In the genomic region with DNA sequence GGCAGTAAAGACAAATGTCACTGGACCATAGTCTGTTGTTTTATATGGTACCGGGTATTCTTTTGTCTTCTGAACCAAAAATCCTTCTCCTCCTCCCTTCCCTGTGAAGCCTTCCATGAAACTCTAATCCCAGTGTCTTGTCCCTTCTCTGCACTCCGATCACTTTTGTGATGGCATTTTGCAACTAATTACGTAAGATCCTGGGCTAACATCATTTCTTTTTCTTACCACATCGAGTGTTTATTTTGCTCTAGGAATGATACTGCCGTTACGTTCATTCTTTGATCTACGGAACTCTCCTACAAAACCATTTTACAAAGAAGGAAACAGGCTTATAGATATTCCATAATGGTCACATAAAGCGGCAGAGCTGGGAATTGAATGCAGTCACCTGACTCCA, we compare ENCODE assay signal across 23 cellular contexts. TPM values are rescaled to one million over a fixed set of nuclear protein-coding genes. Genes with fewer than 3 reads are reported as not detected.
DNase-seq lines count a peak whose midpoint lies in the region; ATAC-seq, FAIRE-seq and TF ChIP-seq lines count a peak whose summit lies in the region.
"Had no signal": no experiment of that assay in that cellular context is flagged by ENCODE, and none has a peak within 500 bp of the region (broad histone marks: within the 10 kb centered on the region; RNA-seq: fewer than 3 reads in every experiment).

No MANE protein-coding gene starts in this region.

- no peaks in the 10 kb centered on the region for H3K27me3 Mint-ChIP-seq in MCF 10A (ENCODE audit: insufficient read depth, unreplicated experiment)
- H3K27me3 Mint-ChIP-seq in effector memory CD8-positive, alpha-beta T cell, result no peaks in the 10 kb centered on the region

- H3K27ac ChIP-seq in breast epithelium, result no peak overlapping the region
- H3K27ac ChIP-seq in angular gyrus (ENCODE audit: low read depth, low read length), result peak overlapping the region; percentile 51
- H3K27ac ChIP-seq in HepG2 (ENCODE audit: extremely low read length, insufficient read depth, low read length), result no peak overlapping the region
- H3K27ac ChIP-seq: PC-9, RWPE1 had no signal

- H3K36me3 ChIP-seq in breast epithelium (no peaks in the 10 kb centered on the region), HepG2 (replicated peaks in 1 of 2; ENCODE audit: control insufficient read depth in 1 of 2, insufficient read depth in 2 of 2, low read length in 2 of 2) (no peaks in the 10 kb centered on the region)

- no peak overlapping the region for H3K9ac ChIP-seq in HepG2 (ENCODE audit: insufficient read depth, low read depth, low read length)

- intact Hi-C loops in MCF 10A (cut with micrococcal nuclease), result no loop called here
- intact Hi-C loops in breast epithelium (cut with DNase I; ENCODE audit: low total_unique reads), result no loop called here
- intact Hi-C loops in HepG2 (cut with micrococcal nuclease; ENCODE audit: unreplicated experiment), result no loop called here

- in situ Hi-C loops in HepG2 (cut with HindIII; ENCODE audit: extremely low pct_ligation_motif_present, low pct_unique_long_range_greater_than_20kb), result no loop called here

- TF ChIP-seq POLR2A in breast epithelium (IDR thresholded peaks at IDR 0.05), result no peak
- no peak for TF ChIP-seq POLR2A in HepG2 (IDR thresholded peaks at IDR 0.05; ENCODE audit: insufficient read depth in 1 of 2, low read depth in 2 of 2, low read length in 2 of 2)

- H3K27ac Mint-ChIP-seq in MCF 10A (ENCODE audit: low read depth, unreplicated experiment), result no peak overlapping the region
- H3K27ac Mint-ChIP-seq in effector memory CD8-positive, alpha-beta T cell, result no peak overlapping the region
- H3K27ac Mint-ChIP-seq: HFFc6, IgD-negative memory B cell had no signal

- H3K9me3 ChIP-seq in breast epithelium (no peaks in the 10 kb centered on the region), HepG2 (ENCODE audit: low read length) (no peaks in the 10 kb centered on the region)

- no peak overlapping the region for H3K4me2 ChIP-seq in HepG2 (ENCODE audit: low read depth, low read length)
- H3K4me2 ChIP-seq: PC-9 had no signal

- H3K4me3 ChIP-seq in breast epithelium (no peak overlapping the region), HepG2 (replicated peaks in 1 of 3; ENCODE audit: insufficient read depth in 1 of 3, low read depth in 2 of 3, low read length in 3 of 3) (no peak overlapping the region)
- H3K4me3 ChIP-seq: PC-9 had no signal

- no peaks in the 10 kb centered on the region for H4K20me1 ChIP-seq in HepG2 (ENCODE audit: insufficient read depth, low read length)

- no peaks in the 10 kb centered on the region for H3K27me3 ChIP-seq in breast epithelium
- no peaks in the 10 kb centered on the region for H3K27me3 ChIP-seq in HepG2 (ENCODE audit: control insufficient read depth in 1 of 2, insufficient read depth in 2 of 2, low read length in 2 of 2)

- no peak for TF ChIP-seq RAD21 in HepG2 (CRISPR knock-in tag; IDR thresholded peaks at IDR 0.05)

- no peaks in the 10 kb centered on the region for H3K9me3 Mint-ChIP-seq in MCF 10A (ENCODE audit: unreplicated experiment)
- H3K9me3 Mint-ChIP-seq in effector memory CD8-positive, alpha-beta T cell, result no peaks in the 10 kb centered on the region
- H3K9me3 Mint-ChIP-seq: HFFc6, IgD-negative memory B cell had no signal

- no peak for FAIRE-seq in HepG2 (lab: Jason Lieb, UNC)
- FAIRE-seq: G401.6 had no signal

- 34% methylated on average over 8 of the region's 8 CpGs for WGBS in HepG2 (ENCODE audit: low lambda C conversion rate)

- no peaks in the 10 kb centered on the region for H3K79me2 ChIP-seq in HepG2 (ENCODE audit: insufficient read depth, low read length)

- DNase-seq in MCF 10A (ENCODE audit: unreplicated experiment) (peak; percentile 24), breast epithelium (ENCODE audit: low spot score in 2 of 2) (no peak), HepG2 (ENCODE audit: low spot score) (peak; percentile 15), anterior cingulate cortex (lab: John Stamatoyannopoulos, UW) (no peak)
- no peak for DNase-seq in effector memory CD8-positive, alpha-beta T cell
- DNase-seq in activated naive CD4-positive, alpha-beta T cell (lab: John Stamatoyannopoulos, UW), result no peak
- DNase-seq: 8988T, DND-41, H7, HFFc6, Kasumi-1, MM.1S, NCI-H1417 treated with DMSO at 0.1 percent for 48 hours, NCI-H187 treated with DMSO at 0.1 percent for 48 hours, NCI-H2227 treated with DMSO at 0.1 percent for 48 hours, NCI-H524 treated with DMSO at 0.1 percent for 48 hours, PC-9 had no signal

- no peak overlapping the region for H2AFZ ChIP-seq in HepG2 (ENCODE audit: low read length)
- H2AFZ ChIP-seq: PC-9 had no signal

- TF ChIP-seq CTCF in MCF 10A (IDR thresholded peaks at IDR 0.05; ENCODE audit: unreplicated experiment) (no peak), breast epithelium (IDR thresholded peaks at IDR 0.05) (no peak), HepG2 (CRISPR knock-in tag; IDR thresholded peaks at IDR 0.05) (no peak)

- BruUV-seq in MCF 10A (replicated peaks; lab: Mats Ljungman, UMichigan) (no TSS peak), HepG2 (replicated peaks; lab: Mats Ljungman, UMichigan) (no TSS peak)

- TF ChIP-seq EP300 in HepG2 (IDR thresholded peaks at IDR 0.05; ENCODE audit: low read depth in 2 of 2, low read length in 2 of 2) (no peak), HepG2 (CRISPR knock-in tag; IDR thresholded peaks at IDR 0.05; ENCODE audit: borderline replicate concordance) (no peak)

- POLR2A ChIA-PET in MCF 10A (lab: Yijun Ruan, JAX) (no interaction called here), HepG2 (lab: Yijun Ruan, JAX) (no interaction called here)

- no peaks in the 10 kb centered on the region for H3K4me1 ChIP-seq in breast epithelium
- H3K4me1 ChIP-seq in HepG2 (ENCODE audit: insufficient read depth, low read length), result peaks cover 6% of the 10 kb centered on the region; the same call in 1 of the 2 replicates

- H3K36me3 Mint-ChIP-seq in MCF 10A (ENCODE audit: insufficient read depth, unreplicated experiment), result no peaks in the 10 kb centered on the region
- H3K36me3 Mint-ChIP-seq in effector memory CD8-positive, alpha-beta T cell (ENCODE audit: insufficient read depth), result peaks cover 4% of the 10 kb centered on the region

- ATAC-seq in HepG2 (no peak), HG03139 (IDR thresholded peaks at IDR 0.05; ENCODE audit: unreplicated experiment) (no peak)
- ATAC-seq in effector memory CD8-positive, alpha-beta T cell (replicated peaks), result no peak

- H3K4me1 Mint-ChIP-seq in MCF 10A (ENCODE audit: insufficient read depth, unreplicated experiment), result peaks cover 5% of the 10 kb centered on the region
- H3K4me1 Mint-ChIP-seq in effector memory CD8-positive, alpha-beta T cell (ENCODE audit: low read depth in 2 of 2), result peaks cover 3 to 28% of the 10 kb centered on the region in 2 donors

- no peak overlapping the region for H3K4me3 Mint-ChIP-seq in MCF 10A (ENCODE audit: unreplicated experiment)
- no peak overlapping the region for H3K4me3 Mint-ChIP-seq in effector memory CD8-positive, alpha-beta T cell
- H3K4me3 Mint-ChIP-seq: CD14-positive monocyte, HFFc6 had no signal

- CTCF ChIA-PET in MCF 10A (lab: Yijun Ruan, JAX) (no interaction called here), HepG2 (lab: Yijun Ruan, JAX; ENCODE audit: low intra/inter-chr PET ratio, low total read pairs) (no interaction called here)

TF ChIP-seq in HepG2, 621 proteins besides CTCF, POLR2A, EP300 and RAD21 (continues in another document):
- TF ChIP-seq BCL6 (CRISPR knock-in tag; IDR thresholded peaks at IDR 0.05) (no peak), MAF1 (CRISPR knock-in tag; IDR thresholded peaks at IDR 0.05; ENCODE audit: borderline replicate concordance) (no peak)
- TF ChIP-seq, protein P1, sequence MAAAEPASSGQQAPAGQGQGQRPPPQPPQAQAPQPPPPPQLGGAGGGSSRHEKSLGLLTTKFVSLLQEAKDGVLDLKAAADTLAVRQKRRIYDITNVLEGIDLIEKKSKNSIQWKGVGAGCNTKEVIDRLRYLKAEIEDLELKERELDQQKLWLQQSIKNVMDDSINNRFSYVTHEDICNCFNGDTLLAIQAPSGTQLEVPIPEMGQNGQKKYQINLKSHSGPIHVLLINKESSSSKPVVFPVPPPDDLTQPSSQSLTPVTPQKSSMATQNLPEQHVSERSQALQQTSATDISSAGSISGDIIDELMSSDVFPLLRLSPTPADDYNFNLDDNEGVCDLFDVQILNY (CRISPR knock-in tag; conservative IDR thresholded peaks at IDR 0.05), result no peak

RNA-seq across cellular contexts. Expression of a gene that starts 33.7 kb away (rescaled TPM):
- total RNA-seq in MCF 10A (2022) (8.7 and 10.0 TPM in 2 replicates), breast epithelium (10 to 100 TPM; 29.2 to 37.3 (median 33.1) TPM), HepG2 (2016; rRNA removed; fragmentation: Illumina TruSeq; extraction: Trizol) (6.0 and 6.2 TPM in 2 replicates)
- 0.81 and 0.88 TPM in 2 replicates for total RNA-seq in HepG2 (2016; cell fraction: cytosol; rRNA removed; fragmentation: Illumina TruSeq; extraction: Trizol; ENCODE audit: low read depth)
- total RNA-seq in HepG2 (2016; cell fraction: insoluble cytoplasmic fraction; rRNA removed; fragmentation: Illumina TruSeq; extraction: Trizol), result 5.6 and 5.9 TPM in 2 replicates
- 4.7 and 5.3 TPM in 2 replicates for total RNA-seq in HepG2 (2016; cell fraction: membrane; rRNA removed; fragmentation: Illumina TruSeq; extraction: Trizol)
- total RNA-seq in HepG2 (2016; cell fraction: nucleus; rRNA removed; fragmentation: Illumina TruSeq; extraction: Trizol), result 5.4 and 5.5 TPM in 2 replicates
- polyA plus RNA-seq in HepG2 (2011; rRNA removed), result 2.3 and 2.7 TPM in 2 replicates
- polyA plus RNA-seq in HepG2 (2011; cell fraction: cytosol; rRNA removed), result 2.0 and 3.0 TPM in 2 replicates
- polyA plus RNA-seq in HepG2 (2011; cell fraction: nucleus; rRNA removed), result 3.4 and 3.8 TPM in 2 replicates
- 2.5 and 3.2 TPM in 2 replicates for polyA plus RNA-seq in HepG2 (2012)
- 0.60 and 0.81 TPM in 2 replicates for polyA plus RNA-seq in HepG2 (2016; cell fraction: cytosol; fragmentation: Illumina TruSeq; extraction: Trizol; ENCODE audit: low read depth)
- polyA plus RNA-seq in HepG2 (2016; cell fraction: insoluble cytoplasmic fraction; fragmentation: Illumina TruSeq; extraction: Trizol; ENCODE audit: low read depth), result 6.8 and 8.2 TPM in 2 replicates
- polyA plus RNA-seq in HepG2 (2016; cell fraction: membrane; fragmentation: Illumina TruSeq; extraction: Trizol; ENCODE audit: low read depth), result 3.2 and 4.0 TPM in 2 replicates
- polyA plus RNA-seq in HepG2 (2016; cell fraction: nucleus; fragmentation: Illumina TruSeq; extraction: Trizol; ENCODE audit: insufficient read depth, low read depth), result 4.1 and 5.1 TPM in 2 replicates
- polyA minus RNA-seq in HepG2 (2011; rRNA and poly(A)+ RNA removed; ENCODE audit: low replicate concordance), result 6.5 and 11.0 TPM in 2 replicates
- polyA minus RNA-seq in HepG2 (2011; cell fraction: cytosol; rRNA and poly(A)+ RNA removed), result 6.8 and 6.9 TPM in 2 replicates
- 10.2 and 10.8 TPM in 2 replicates for polyA minus RNA-seq in HepG2 (2011; cell fraction: nucleus; rRNA and poly(A)+ RNA removed)

Comparison
In these comparisons a context has a peak if more than half of its experiments do, and no peak if none do; other contexts are left out.
1. DNase-seq: peak in MCF 10A (single experiment) and HepG2 (single experiment); none in breast epithelium (0 of 2), effector memory CD8-positive, alpha-beta T cell (0 of 3), activated naive CD4-positive, alpha-beta T cell (0 of 4) and anterior cingulate cortex (0 of 58).